13 cellular contexts compared by ENCODE assay signal in the genomic region with DNA sequence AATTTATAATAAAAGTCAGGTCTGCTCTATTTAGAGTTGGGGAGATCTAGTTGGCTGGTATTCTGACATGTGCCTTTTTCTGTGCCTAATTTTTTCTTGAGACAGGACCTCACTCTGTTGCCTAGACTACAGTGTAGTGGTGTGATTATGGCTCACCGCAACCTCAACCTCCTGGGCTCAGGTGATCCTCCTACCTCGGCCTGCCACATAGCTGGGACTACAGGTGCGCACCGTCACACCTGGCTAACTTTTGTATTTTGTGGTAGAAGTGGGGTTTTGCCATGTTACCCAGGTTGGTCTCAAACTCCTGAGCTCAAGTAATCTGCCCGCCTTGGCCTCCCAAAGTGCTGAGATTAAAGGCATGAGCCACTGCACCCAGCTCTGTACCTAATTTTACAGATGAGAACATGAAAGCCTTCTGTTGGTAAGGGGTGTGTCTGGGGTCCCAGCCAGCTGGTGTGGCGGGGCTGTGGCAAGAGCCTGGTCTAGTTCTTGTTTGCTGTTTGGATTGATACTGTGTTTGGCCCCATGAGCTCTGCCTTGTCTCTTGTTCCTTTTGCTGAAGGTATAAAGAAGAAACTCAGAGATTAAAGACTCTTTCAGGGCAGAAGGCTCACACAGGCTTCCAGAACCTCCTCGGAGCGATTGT. TPM values are rescaled to one million over a fixed set of nuclear protein-coding genes. Genes with fewer than 3 reads are reported as not detected.
DNase-seq lines count a peak whose midpoint lies in the region; ATAC-seq, FAIRE-seq and TF ChIP-seq lines count a peak whose summit lies in the region.
"Had no signal": no experiment of that assay in that cellular context is flagged by ENCODE, and none has a peak within 500 bp of the region (broad histone marks: within the 10 kb centered on the region; RNA-seq: fewer than 3 reads in every experiment).

No MANE protein-coding gene starts in this region.

- H3K4me3 ChIP-seq in kidney (ENCODE audit: low read length in 2 of 2) (no peak overlapping the region), pancreas (no peak overlapping the region), mesendoderm (ENCODE audit: low read length) (no peak overlapping the region)

- WGBS in pancreas, 2 donors = 81% methylated on average over 8 of the region's 8 CpGs
- no CpG with 5 or more reads among the region's 8 CpGs for WGBS in mesendoderm (ENCODE audit: extremely low coverage, insufficient coverage, low lambda C conversion rate)

- H4K8ac ChIP-seq in mesendoderm (ENCODE audit: low read depth, low read length) = no peak overlapping the region

- H3K79me1 ChIP-seq in mesendoderm (ENCODE audit: low read length) = peaks cover 9% of the 10 kb centered on the region

- H3K18ac ChIP-seq in mesendoderm (ENCODE audit: low read length) = no peak overlapping the region

- H3K4ac ChIP-seq in mesendoderm (ENCODE audit: low read depth, low read length) = no peak overlapping the region

- no peak overlapping the region for H2BK120ac ChIP-seq in mesendoderm (ENCODE audit: low read depth, low read length)

- H3K27me3 ChIP-seq in pancreas (no peaks in the 10 kb centered on the region), mesendoderm (ENCODE audit: insufficient read depth, low read length, poor library complexity) (no peaks in the 10 kb centered on the region)

- H2AK5ac ChIP-seq in mesendoderm (ENCODE audit: low read length) = no peak overlapping the region

- no peak for TF ChIP-seq CTCF in kidney (IDR thresholded peaks at IDR 0.05; ENCODE audit: borderline replicate concordance, extremely low read depth, insufficient read depth)
- TF ChIP-seq CTCF in pancreas (IDR thresholded peaks at IDR 0.05) = no peak

- peak overlapping the region in 1 of 2 donors; percentile 68 for H3K27ac ChIP-seq in kidney (ENCODE audit: low read depth in 2 of 2, low read length in 2 of 2)
- H3K27ac ChIP-seq in pancreas = peak overlapping the region; percentile 20 to 89 (median 43)
- no peak overlapping the region for H3K27ac ChIP-seq in mesendoderm (ENCODE audit: low read depth, low read length)

- no peak overlapping the region for H2BK15ac ChIP-seq in mesendoderm (replicated peaks; ENCODE audit: low read depth)

- peaks cover 3 to 12% of the 10 kb centered on the region in 2 donors for H3K4me1 ChIP-seq in kidney (ENCODE audit: control insufficient read depth in 1 of 2, insufficient read depth in 1 of 2, low read depth in 1 of 2, low read length in 2 of 2)
- peaks cover 5 to 27% (median 9%) of the 10 kb centered on the region in 3 donors for H3K4me1 ChIP-seq in pancreas
- no peaks in the 10 kb centered on the region for H3K4me1 ChIP-seq in mesendoderm (ENCODE audit: control insufficient read depth, low read depth, low read length)

- DNase-seq in DMS79 (lab: John Stamatoyannopoulos, UW) = peak; percentile 89
- DNase-seq in NCI-H526 treated with DMSO at 0.1 percent for 48 hours (lab: John Stamatoyannopoulos, UW) = peak; percentile 19
- DNase-seq in kidney = peak; percentile 51
- DNase-seq in pancreas = no peak
- no peak for DNase-seq in mesendoderm
- no peak for DNase-seq in SHP77 (lab: John Stamatoyannopoulos, UW)
- DNase-seq: effector memory CD4-positive, alpha-beta T cell; KG1; NCI-H1092 treated with DMSO at 0.1 percent for 48 hours; NCI-H2227 treated with DMSO at 0.1 percent for 48 hours; SHP77 treated with DMSO at 0.1 percent for 48 hours had no signal

- H3K4me2 ChIP-seq in mesendoderm (ENCODE audit: low read length) = no peak overlapping the region

- H3K23ac ChIP-seq in mesendoderm (ENCODE audit: low read length) = no peak overlapping the region

- H4K5ac ChIP-seq in mesendoderm (ENCODE audit: low read length) = no peak overlapping the region

- FAIRE-seq in kidney (lab: Jason Lieb, UNC) (no peak), pancreas (lab: Jason Lieb, UNC) (no peak)

- no peaks in the 10 kb centered on the region for H3K79me2 ChIP-seq in mesendoderm (ENCODE audit: control insufficient read depth, insufficient read depth, low read length)

- no peaks in the 10 kb centered on the region for H3K9me3 ChIP-seq in kidney (ENCODE audit: control insufficient read depth in 1 of 2, low read length in 2 of 2)
- no peaks in the 10 kb centered on the region for H3K9me3 ChIP-seq in pancreas

- peak; percentile 23 to 49 (median 30) for ATAC-seq in pancreas
- ATAC-seq in HG03039 (IDR thresholded peaks at IDR 0.05; ENCODE audit: unreplicated experiment) = no peak
- no peak for ATAC-seq in HG03442 (IDR thresholded peaks at IDR 0.05; ENCODE audit: unreplicated experiment)

- H3K36me3 ChIP-seq in kidney (ENCODE audit: control insufficient read depth in 1 of 2, insufficient read depth in 2 of 2, low read length in 2 of 2) (peaks cover 2 to 4% of the 10 kb centered on the region in 2 donors), pancreas (no peaks in the 10 kb centered on the region), mesendoderm (ENCODE audit: control insufficient read depth, insufficient read depth, low read length) (no peaks in the 10 kb centered on the region)

- H3K9ac ChIP-seq in kidney (ENCODE audit: low read length in 2 of 2) = peak overlapping the region in 1 of 2 donors; percentile 17
- H3K9ac ChIP-seq in mesendoderm (ENCODE audit: low read length) = no peak overlapping the region

- intact Hi-C loops in kidney (cut with DNase I) = no loop called here
- intact Hi-C loops in pancreas (cut with DNase I) = no loop called here

- no peak overlapping the region for H2BK5ac ChIP-seq in mesendoderm (ENCODE audit: low read length)

- no peak overlapping the region for H3K56ac ChIP-seq in mesendoderm (ENCODE audit: low read length)

RNA-seq across cellular contexts. Expression of a gene that starts 31.4 kb away (rescaled TPM):
- total RNA-seq in kidney = 130 TPM
- 122 TPM for polyA plus RNA-seq in kidney (ENCODE audit: insufficient read depth, low read depth, low replicate concordance)
- total RNA-seq in pancreas = 10 to 100 TPM; 29.7 to 71.6 (median 41.7) TPM
- 10 to 100 TPM; 84.2 to 99.0 TPM for polyA plus RNA-seq in pancreas
- 61.3 TPM for polyA plus RNA-seq in mesendoderm (2013, experiment 1 of 2)
- 59.2 TPM for polyA plus RNA-seq in mesendoderm (2013, experiment 2 of 2)

RNA-seq across cellular contexts. Expression of a gene that starts 48.1 kb away (rescaled TPM):
- total RNA-seq in kidney (47.0 TPM), pancreas (10 to 100 TPM; 29.5 to 38.7 (median 33.6) TPM)
- polyA plus RNA-seq in kidney (ENCODE audit: insufficient read depth, low read depth, low replicate concordance) (141 TPM), pancreas (10 to 100 TPM; 71.8 to 72.0 TPM)
- polyA plus RNA-seq in mesendoderm (2013, experiment 1 of 2) = 8.8 TPM
- polyA plus RNA-seq in mesendoderm (2013, experiment 2 of 2) = 10.0 TPM

Comparison
In these comparisons a context has a peak if more than half of its experiments do, and no peak if none do; other contexts are left out.
1. DNase-seq: peak in DMS79 (single experiment), NCI-H526 treated with DMSO at 0.1 percent for 48 hours (single experiment) and kidney (single experiment); none in pancreas (0 of 6), mesendoderm (single experiment) and SHP77 (0 of 2).
2. ATAC-seq: peak in pancreas (4 of 4); none in HG03039 (single experiment) and HG03442 (single experiment).